8 cellular contexts compared by ENCODE assay signal in the genomic region with DNA sequence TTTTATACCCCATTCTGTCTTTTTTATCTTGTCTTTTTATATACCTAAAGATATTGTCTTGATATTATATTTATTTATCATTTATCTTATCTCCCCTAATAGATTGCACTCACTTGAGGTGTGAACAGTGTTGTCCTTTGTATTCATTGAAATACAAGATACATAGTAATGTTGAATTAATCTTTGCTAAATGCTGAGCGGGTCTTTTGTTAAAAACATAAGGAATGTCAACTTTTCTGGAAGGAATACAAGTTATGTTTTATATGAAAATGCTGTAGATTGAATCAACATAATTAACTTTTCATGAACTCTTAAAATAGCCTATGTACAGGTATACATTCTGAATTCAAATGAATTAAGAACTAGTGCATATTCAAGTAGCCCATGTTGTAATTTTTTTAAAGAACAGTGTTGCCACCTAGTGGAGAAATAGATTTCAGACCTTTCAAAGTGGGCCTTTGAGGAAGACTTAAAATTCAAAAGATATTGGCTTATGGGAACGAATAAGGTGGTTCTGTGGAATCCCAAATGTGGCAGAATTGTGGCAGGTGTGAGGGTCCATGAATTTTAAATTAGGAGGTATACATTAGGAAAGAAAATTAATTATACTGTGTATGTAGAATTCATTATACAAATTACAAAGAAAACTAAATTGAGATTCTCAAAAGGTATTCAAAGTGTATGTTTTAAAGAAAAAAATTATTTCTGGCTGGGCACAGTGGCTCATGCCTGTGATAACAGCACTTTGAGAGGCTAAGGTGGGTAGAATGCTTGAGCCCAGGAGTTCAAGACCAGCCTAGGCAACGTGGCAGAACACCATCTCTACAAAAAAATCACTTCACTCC. TPM values are rescaled to one million over a fixed set of nuclear protein-coding genes. Genes with fewer than 3 reads are reported as not detected.
DNase-seq lines count a peak whose midpoint lies in the region; ATAC-seq and TF ChIP-seq lines count a peak whose summit lies in the region.

No MANE protein-coding gene starts in this region.

- in situ Hi-C loops in GM13976 (cut with MboI; ENCODE audit: low sequenced_read_pairs, unreplicated experiment) = loop anchor here (25.0 kb wide), 1 partner anchor 301 kb away; no protein-coding TSS in a partner anchor

- no peak overlapping the region for H3K27ac Mint-ChIP-seq in activated CD8-positive, alpha-beta T cell treated with anti-CD3 and anti-CD28 coated beads, Interleukin-2, amount 10 ng/mL, durations not matched to agents 7 days and 5 days

- no peaks in the 10 kb centered on the region for H3K9me3 ChIP-seq in thoracic aorta

- no peaks in the 10 kb centered on the region for H3K4me1 Mint-ChIP-seq in activated CD8-positive, alpha-beta T cell treated with anti-CD3 and anti-CD28 coated beads, Interleukin-2, amount 10 ng/mL, durations not matched to agents 7 days and 5 days (ENCODE audit: low read depth)

- TF ChIP-seq CTCF in GM13976 (IDR thresholded peaks at IDR 0.05; ENCODE audit: borderline replicate concordance, control extremely low read depth, extremely low read depth, insufficient read depth, missing control alignments) = peak; percentile 40
- TF ChIP-seq CTCF in thoracic aorta (IDR thresholded peaks at IDR 0.05) = peak; percentile 65

- H3K36me3 Mint-ChIP-seq in activated CD8-positive, alpha-beta T cell treated with anti-CD3 and anti-CD28 coated beads, Interleukin-2, amount 10 ng/mL, durations not matched to agents 7 days and 5 days (ENCODE audit: low read depth) = no peaks in the 10 kb centered on the region

- no peaks in the 10 kb centered on the region for H3K27me3 Mint-ChIP-seq in activated CD8-positive, alpha-beta T cell treated with anti-CD3 and anti-CD28 coated beads, Interleukin-2, amount 10 ng/mL, durations not matched to agents 7 days and 5 days (ENCODE audit: low read depth)

- no peak overlapping the region for H3K4me3 ChIP-seq in thoracic aorta

- H3K9me3 Mint-ChIP-seq in activated CD8-positive, alpha-beta T cell treated with anti-CD3 and anti-CD28 coated beads, Interleukin-2, amount 10 ng/mL, durations not matched to agents 7 days and 5 days (ENCODE audit: insufficient read depth) = no peaks in the 10 kb centered on the region

- no peak overlapping the region for H3K27ac ChIP-seq in thoracic aorta

- POLR2A ChIA-PET in activated CD8-positive, alpha-beta T cell treated with anti-CD3 and anti-CD28 coated beads, Interleukin-2, amount 10 ng/mL, durations not matched to agents 7 days and 5 days (lab: Charles Lee) = no interaction called here

- no peaks in the 10 kb centered on the region for H3K36me3 ChIP-seq in thoracic aorta

- no peak overlapping the region for H3K4me3 Mint-ChIP-seq in activated CD8-positive, alpha-beta T cell treated with anti-CD3 and anti-CD28 coated beads, Interleukin-2, amount 10 ng/mL, durations not matched to agents 7 days and 5 days

- no peaks in the 10 kb centered on the region for H3K4me1 ChIP-seq in thoracic aorta (ENCODE audit: control insufficient read depth in 1 of 2, low read depth in 2 of 2)

- no peaks in the 10 kb centered on the region for H3K27me3 ChIP-seq in thoracic aorta (replicated peaks; ENCODE audit: insufficient read depth)

- CTCF ChIA-PET in activated CD8-positive, alpha-beta T cell treated with anti-CD3 and anti-CD28 coated beads, Interleukin-2, amount 10 ng/mL, durations not matched to agents 7 days and 5 days (lab: Charles Lee) = interaction anchor here (0.9 to 1.3 kb wide), 2 partner anchors 20 to 103 kb away, joined by 3 read pairs; no protein-coding TSS in a partner anchor

- DNase-seq in Ammon's horn (ENCODE audit: low spot score) (peak; percentile 34), GM13976 (ENCODE audit: low spot score) (peak; percentile 59), NCI-H2171 treated with DMSO at 0.1 percent for 48 hours (lab: John Stamatoyannopoulos, UW) (peak; percentile 82), iPS-NIHi11 (ENCODE audit: low spot score) (peak; percentile 62), thoracic aorta (ENCODE audit: low spot score) (no peak)
- peak; percentile 26 for DNase-seq in activated CD8-positive, alpha-beta T cell treated with anti-CD3 and anti-CD28 coated beads, Interleukin-2, amount 10 ng/mL, durations not matched to agents 7 days and 5 days
- DNase-seq in NK-92 treated with Interleukin-12 subunit alpha and Interleukin-12 subunit beta, amount 100 ng/mL, for 24 hours (lab: John Stamatoyannopoulos, UW) = no peak

- ATAC-seq in activated CD8-positive, alpha-beta T cell treated with anti-CD3 and anti-CD28 coated beads, Interleukin-2, amount 10 ng/mL, durations not matched to agents 7 days and 5 days = peak; percentile 61
- ATAC-seq in thoracic aorta (ENCODE audit: insufficient number of reproducible peaks, low FRiP score, low read depth) (no peak), HG02642 (IDR thresholded peaks at IDR 0.05; ENCODE audit: poor library complexity, unreplicated experiment) (no peak)

RNA-seq across cellular contexts. Expression of a gene that starts 19.1 kb away (rescaled TPM):
- 1 to 10 TPM; 1.2 to 1.3 TPM for total RNA-seq in activated CD8-positive, alpha-beta T cell treated with anti-CD3 and anti-CD28 coated beads, Interleukin-2, amount 10 ng/mL, durations not matched to agents 7 days and 5 days
- 1 to 10 TPM; 4.7 to 5.6 TPM for total RNA-seq in thoracic aorta

RNA-seq across cellular contexts. Expression of a gene that starts 19.1 kb away (rescaled TPM):
- total RNA-seq in activated CD8-positive, alpha-beta T cell treated with anti-CD3 and anti-CD28 coated beads, Interleukin-2, amount 10 ng/mL, durations not matched to agents 7 days and 5 days = 10 to 100 TPM; 13.0 to 13.8 TPM
- 10 to 100 TPM in 1 of 2 donors, 1 to 10 TPM in 1; 9.8 to 17.5 TPM for total RNA-seq in thoracic aorta

RNA-seq across cellular contexts. Expression of a gene that starts 46.0 kb away (rescaled TPM):
- total RNA-seq in activated CD8-positive, alpha-beta T cell treated with anti-CD3 and anti-CD28 coated beads, Interleukin-2, amount 10 ng/mL, durations not matched to agents 7 days and 5 days = 10 to 100 TPM; 13.0 to 14.2 TPM
- total RNA-seq in thoracic aorta = 10 to 100 TPM; 20.3 to 28.5 TPM

RNA-seq across cellular contexts. Expression of a gene that starts 46.5 kb away (rescaled TPM):
- 10 to 100 TPM; 14.9 to 15.2 TPM for total RNA-seq in activated CD8-positive, alpha-beta T cell treated with anti-CD3 and anti-CD28 coated beads, Interleukin-2, amount 10 ng/mL, durations not matched to agents 7 days and 5 days
- total RNA-seq in thoracic aorta = 10 to 100 TPM in 1 of 2 donors, 1 to 10 TPM in 1; 8.7 to 22.1 TPM

Comparison
In these comparisons a context has a peak if more than half of its experiments do, and no peak if none do; other contexts are left out.
1. DNase-seq: peak in Ammon's horn (single experiment), GM13976 (single experiment), NCI-H2171 treated with DMSO at 0.1 percent for 48 hours (single experiment), activated CD8-positive, alpha-beta T cell treated with anti-CD3 and anti-CD28 coated beads, Interleukin-2, amount 10 ng/mL, durations not matched to agents 7 days and 5 days (single experiment) and iPS-NIHi11 (single experiment); none in thoracic aorta (single experiment) and NK-92 treated with Interleukin-12 subunit alpha and Interleukin-12 subunit beta, amount 100 ng/mL, for 24 hours (single experiment).